In genomic region chr12:92444763-92445162, GRCh38 we compare ENCODE assay signal across 7 cellular contexts.
DNase-seq lines count a peak whose midpoint lies in the region; ATAC-seq and TF ChIP-seq lines count a peak whose summit lies in the region.

No MANE protein-coding gene starts in this region.

- no peaks in the 10 kb centered on the region for H3K27me3 ChIP-seq in transverse colon

- in situ Hi-C loops in transverse colon (cut with MboI; ENCODE audit: low pct_ligation_motif_present in 1 of 4, low pct_unique_long_range_greater_than_20kb in 1 of 4, low sequenced_read_pairs in 3 of 4): no loop called here

- DNase-seq in GM20000 (ENCODE audit: low spot score) (peak; percentile 30), caudate nucleus (lab: John Stamatoyannopoulos, UW) (peak in 9 of 61 donors; percentile 1 to 16 (median 8)), transverse colon (peak; percentile 24), NCI-H128 (lab: John Stamatoyannopoulos, UW; ENCODE audit: unreplicated experiment) (no peak), NCI-H226 (no peak)
- no peak for DNase-seq in stimulated activated naive CD4-positive, alpha-beta T cell (lab: John Stamatoyannopoulos, UW)

- no peaks in the 10 kb centered on the region for H3K9me3 ChIP-seq in transverse colon

- WGBS in transverse colon (ENCODE audit: low coverage in 1 of 2), 2 donors: 57 to 78% methylated on average over 4 to 9 of the region's 9 CpGs

- no peak for TF ChIP-seq EP300 in transverse colon (IDR thresholded peaks at IDR 0.05; ENCODE audit: low read depth)

- peak overlapping the region; percentile 36 for H3K27ac ChIP-seq in caudate nucleus (ENCODE audit: low read depth, low read length)
- H3K27ac ChIP-seq in transverse colon: peak overlapping the region in 3 of 4 donors; percentile 3 to 58 (median 38)

- TF ChIP-seq POLR2A in transverse colon (IDR thresholded peaks at IDR 0.05): peak; percentile 8

- H3K36me3 ChIP-seq in transverse colon: no peaks in the 10 kb centered on the region

- H3K4me1 ChIP-seq in transverse colon: peaks cover 0 to 17% (median 11%) of the 10 kb centered on the region in 4 donors

- no peak overlapping the region for H3K4me3 ChIP-seq in transverse colon

- intact Hi-C loops in transverse colon (cut with DNase I; ENCODE audit: low total_unique reads): no loop called here

- no peak for TF ChIP-seq CTCF in GM20000 (IDR thresholded peaks at IDR 0.05; ENCODE audit: extremely low read depth, missing control alignments)
- no peak for TF ChIP-seq CTCF in transverse colon (IDR thresholded peaks at IDR 0.05)

- ATAC-seq in HG03159 (IDR thresholded peaks at IDR 0.05; ENCODE audit: unreplicated experiment): peak; percentile 45

Comparison
In these comparisons a context has a peak if more than half of its experiments do, and no peak if none do; other contexts are left out.
1. DNase-seq: peak in GM20000 (single experiment) and transverse colon (single experiment); none in NCI-H128 (single experiment), NCI-H226 (single experiment) and stimulated activated naive CD4-positive, alpha-beta T cell (0 of 6).